In the genomic region with DNA sequence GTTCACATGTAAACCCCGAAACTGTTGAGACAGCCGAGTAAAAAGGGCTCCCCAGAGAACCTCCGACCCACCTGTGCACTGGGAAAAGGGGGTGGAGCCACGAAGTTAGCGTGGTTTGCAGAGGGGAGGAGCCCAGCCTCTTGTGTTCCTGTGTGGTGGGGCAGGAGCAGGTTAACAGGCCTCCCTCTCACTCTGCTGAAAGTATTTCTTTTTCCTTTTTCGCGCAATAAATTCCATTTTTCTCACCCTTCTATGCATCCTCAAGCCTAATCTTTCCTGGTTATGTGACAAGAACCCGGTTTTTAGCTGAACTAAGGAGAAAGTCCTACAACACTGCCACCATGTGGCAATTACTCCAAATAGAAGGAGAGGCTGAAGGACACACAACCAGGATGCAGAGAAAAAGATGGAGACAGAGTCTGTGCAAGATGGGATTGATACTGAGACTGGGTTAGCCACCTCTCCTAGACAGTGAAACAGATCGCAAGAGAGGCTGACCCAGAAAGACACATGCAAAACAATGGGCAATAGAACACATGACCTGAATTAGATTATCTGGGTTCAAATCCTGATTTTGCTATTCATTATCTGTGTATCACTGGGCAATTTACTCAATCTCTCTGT, we compare ENCODE assay signal across 8 cellular contexts.
DNase-seq lines count a peak whose midpoint lies in the region; ATAC-seq and TF ChIP-seq lines count a peak whose summit lies in the region.

No MANE protein-coding gene starts in this region.

- H3K27ac ChIP-seq in RWPE1 (no peak overlapping the region), right atrium auricular region (no peak overlapping the region)

- CTCF ChIA-PET in RWPE1 (lab: Yijun Ruan, JAX), result interaction anchor here (0.6 to 0.7 kb wide), 4 partner anchors 74 to 733 kb away, joined by 3 to 5 read pairs (median 4); no protein-coding TSS in a partner anchor

- no peaks in the 10 kb centered on the region for H3K4me1 ChIP-seq in right atrium auricular region

- peak; percentile 73 for TF ChIP-seq CTCF in LNCaP clone FGC (IDR thresholded peaks at IDR 0.05; ENCODE audit: control insufficient read depth, extremely low read depth, insufficient read depth)
- TF ChIP-seq CTCF in RWPE1 (conservative IDR thresholded peaks at IDR 0.05; ENCODE audit: low read depth), result peak; percentile 68
- peak; percentile 52 to 70 for TF ChIP-seq CTCF in right atrium auricular region (IDR thresholded peaks at IDR 0.05)

- H3K27me3 ChIP-seq in right atrium auricular region, result no peaks in the 10 kb centered on the region

- H3K4me3 ChIP-seq in LNCaP clone FGC (ENCODE audit: low read depth, low read length), result peak overlapping the region; percentile 54
- no peak overlapping the region for H3K4me3 ChIP-seq in right atrium auricular region

- ATAC-seq in GM21717 (IDR thresholded peaks at IDR 0.05; ENCODE audit: unreplicated experiment) (peak; percentile 92), GM21360 (IDR thresholded peaks at IDR 0.05; ENCODE audit: unreplicated experiment) (no peak)

- no peaks in the 10 kb centered on the region for H3K36me3 ChIP-seq in right atrium auricular region

- DNase-seq in EL (peak; percentile 66), LNCaP clone FGC (ENCODE audit: low read depth) (peak; percentile 43), RWPE1 (ENCODE audit: low spot score) (peak; percentile 52), amniotic epithelial cell (ENCODE audit: low read depth) (peak; percentile 66), right atrium auricular region (ENCODE audit: low spot score) (no peak), retina (peak; percentile 73)

- H3K9me3 ChIP-seq in right atrium auricular region, result no peaks in the 10 kb centered on the region

- POLR2A ChIA-PET in RWPE1 (lab: Yijun Ruan, JAX; ENCODE audit: low non-redundant PET), result no interaction called here
